In the genomic region with DNA sequence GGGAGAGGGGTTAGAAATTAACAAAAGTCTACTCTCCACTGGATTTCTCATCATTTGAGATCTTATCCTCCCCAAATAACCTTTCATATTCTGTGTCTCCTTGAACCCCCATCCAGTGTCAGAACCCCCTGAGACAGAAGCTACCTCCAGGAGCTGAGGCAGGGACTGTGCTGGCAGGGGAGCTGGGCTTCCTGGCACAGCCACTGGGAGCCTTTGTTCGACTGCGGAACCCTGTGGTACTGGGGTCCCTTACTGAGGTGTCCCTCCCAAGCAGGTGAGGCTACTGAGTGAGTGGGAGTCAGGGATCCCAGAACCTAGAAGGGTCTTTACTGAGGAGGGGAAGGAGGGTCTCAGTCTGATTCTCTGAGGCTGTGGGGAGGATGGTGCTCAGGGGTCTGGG, we compare ENCODE assay signal across 22 cellular contexts. TPM values are rescaled to one million over a fixed set of nuclear protein-coding genes. Genes with fewer than 3 reads are reported as not detected.
DNase-seq lines count a peak whose midpoint lies in the region; ATAC-seq and TF ChIP-seq lines count a peak whose summit lies in the region.
"Had no signal": no experiment of that assay in that cellular context is flagged by ENCODE, and none has a peak within 500 bp of the region (broad histone marks: within the 10 kb centered on the region; RNA-seq: fewer than 3 reads in every experiment).

No MANE protein-coding gene starts in this region.

- no peak overlapping the region for H4K8ac ChIP-seq in neuronal stem cell (ENCODE audit: low read depth, low read length)

- no peaks in the 10 kb centered on the region for H3K9me3 Mint-ChIP-seq in chondrocyte (ENCODE audit: low read depth)
- H3K9me3 Mint-ChIP-seq in natural killer cell treated with Interleukin-12 subunit alpha and Interleukin-12 subunit beta and Interleukin-15 and Interleukin-18, amount 100 ng/mL, for 72 hours, result no peaks in the 10 kb centered on the region
- H3K9me3 Mint-ChIP-seq: CD4-positive, alpha-beta T cell; H9 had no signal

- no peak overlapping the region for H2BK12ac ChIP-seq in neuronal stem cell (ENCODE audit: low read length)

- H3K18ac ChIP-seq in neuronal stem cell (ENCODE audit: low read length), result no peak overlapping the region

- no peak overlapping the region for H3K14ac ChIP-seq in neuronal stem cell (ENCODE audit: low read length)

- H2AK5ac ChIP-seq in neuronal stem cell (ENCODE audit: low read depth, low read length), result peak overlapping the region; percentile 2

- H2BK120ac ChIP-seq in neuronal stem cell (ENCODE audit: low read depth, low read length), result no peak overlapping the region

- no peaks in the 10 kb centered on the region for H3K9me3 ChIP-seq in neuronal stem cell (replicated peaks in 1 of 2; ENCODE audit: control insufficient read depth in 2 of 2, insufficient read depth in 1 of 2, low read depth in 1 of 2, low read length in 2 of 2)
- H3K9me3 ChIP-seq: BLaER1 had no signal

- no peak overlapping the region for H3K27ac Mint-ChIP-seq in chondrocyte (ENCODE audit: unreplicated experiment)
- no peak overlapping the region for H3K27ac Mint-ChIP-seq in natural killer cell treated with Interleukin-12 subunit alpha and Interleukin-12 subunit beta and Interleukin-15 and Interleukin-18, amount 100 ng/mL, for 72 hours
- H3K27ac Mint-ChIP-seq: B cell; CD4-positive, alpha-beta T cell; H9 had no signal

- DNase-seq in cardiac septum (ENCODE audit: low spot score), result peak; percentile 73
- DNase-seq in Right ventricle myocardium superior, result no peak
- DNase-seq in chondrocyte (ENCODE audit: low spot score), result peak; percentile 62
- DNase-seq in neuronal stem cell (ENCODE audit: low spot score), result no peak
- DNase-seq in natural killer cell treated with Interleukin-12 subunit alpha and Interleukin-12 subunit beta and Interleukin-15 and Interleukin-18, amount 100 ng/mL, for 72 hours (ENCODE audit: low spot score), result no peak
- DNase-seq in Kasumi-1 (lab: John Stamatoyannopoulos, UW), result no peak
- DNase-seq in amygdala (lab: John Stamatoyannopoulos, UW), result no peak
- no peak for DNase-seq in NCI-H2171 treated with DMSO at 0.1 percent for 48 hours (lab: John Stamatoyannopoulos, UW)
- DNase-seq: CD4-positive, alpha-beta T cell; COR-L47; DMS153; DND-41; GM23248; H9 had no signal

- intact Hi-C loops in cardiac septum (cut with DNase I) (no loop called here), Right ventricle myocardium superior (cut with DNase I) (no loop called here)

- H3K4me1 Mint-ChIP-seq in chondrocyte (ENCODE audit: low read depth), result peaks cover 14% of the 10 kb centered on the region
- peaks cover 14 to 15% of the 10 kb centered on the region in 2 donors for H3K4me1 Mint-ChIP-seq in natural killer cell treated with Interleukin-12 subunit alpha and Interleukin-12 subunit beta and Interleukin-15 and Interleukin-18, amount 100 ng/mL, for 72 hours (ENCODE audit: low read depth in 2 of 2)

- H3K79me1 ChIP-seq in neuronal stem cell (ENCODE audit: low read depth, low read length), result no peaks in the 10 kb centered on the region

- no peaks in the 10 kb centered on the region for H3K36me3 Mint-ChIP-seq in chondrocyte (ENCODE audit: low read depth)
- no peaks in the 10 kb centered on the region for H3K36me3 Mint-ChIP-seq in natural killer cell treated with Interleukin-12 subunit alpha and Interleukin-12 subunit beta and Interleukin-15 and Interleukin-18, amount 100 ng/mL, for 72 hours

- H3K27ac ChIP-seq in neuronal stem cell (replicated peaks; ENCODE audit: low read length), result no peak overlapping the region
- H3K27ac ChIP-seq: 22Rv1, BLaER1, C4-2B, GM23248 had no signal

- no peak overlapping the region for H2BK5ac ChIP-seq in neuronal stem cell (ENCODE audit: low read length)

- H3K27me3 Mint-ChIP-seq in chondrocyte (ENCODE audit: low read depth), result no peaks in the 10 kb centered on the region
- peaks cover 6 to 7% of the 10 kb centered on the region in 2 donors for H3K27me3 Mint-ChIP-seq in natural killer cell treated with Interleukin-12 subunit alpha and Interleukin-12 subunit beta and Interleukin-15 and Interleukin-18, amount 100 ng/mL, for 72 hours

- H3K4me3 ChIP-seq in neuronal stem cell (ENCODE audit: low read length in 2 of 2), result no peak overlapping the region
- H3K4me3 ChIP-seq: BLaER1, GM12878, GM23248 had no signal

- H3K36me3 ChIP-seq in neuronal stem cell (replicated peaks in 1 of 2; ENCODE audit: control insufficient read depth in 2 of 2, insufficient read depth in 2 of 2, low read length in 2 of 2), result no peaks in the 10 kb centered on the region
- H3K36me3 ChIP-seq: BLaER1 had no signal

- WGBS in neuronal stem cell (ENCODE audit: extremely low coverage in 2 of 2, insufficient read length in 2 of 2, insufficient replicate concordance in 1 of 2), 2 donors, result no CpG with 5 or more reads among the region's 2 CpGs

- H4K91ac ChIP-seq in neuronal stem cell (ENCODE audit: low read depth, low read length, poor library complexity), result no peak overlapping the region

- H3K4me3 Mint-ChIP-seq in chondrocyte (ENCODE audit: unreplicated experiment), result no peak overlapping the region
- no peak overlapping the region for H3K4me3 Mint-ChIP-seq in natural killer cell treated with Interleukin-12 subunit alpha and Interleukin-12 subunit beta and Interleukin-15 and Interleukin-18, amount 100 ng/mL, for 72 hours
- H3K4me3 Mint-ChIP-seq: B cell; CD4-positive, alpha-beta T cell had no signal

- ATAC-seq in Right ventricle myocardium superior (ENCODE audit: poor library complexity), result no peak
- no peak for ATAC-seq in natural killer cell treated with Interleukin-12 subunit alpha and Interleukin-12 subunit beta and Interleukin-15 and Interleukin-18, amount 100 ng/mL, for 72 hours
- ATAC-seq: GM12878, HCT116 had no signal

- H3K4ac ChIP-seq in neuronal stem cell (ENCODE audit: low read length), result no peak overlapping the region

- no peak for TF ChIP-seq CTCF in chondrocyte (IDR thresholded peaks at IDR 0.05)

- H3K23ac ChIP-seq in neuronal stem cell (ENCODE audit: low read depth, low read length, poor library complexity), result no peak overlapping the region

- H2AFZ ChIP-seq in neuronal stem cell (ENCODE audit: low read length), result no peak overlapping the region
- H2AFZ ChIP-seq: GM23248 had no signal

- peaks cover 0 to 8% (median 0%) of the 10 kb centered on the region in 3 experiments for H3K27me3 ChIP-seq in neuronal stem cell (ENCODE audit: control insufficient read depth in 3 of 3, insufficient read depth in 3 of 3, low read depth in 1 of 3, low read length in 3 of 3)
- H3K27me3 ChIP-seq: BLaER1 had no signal

- peaks cover 0 to 12% of the 10 kb centered on the region in 2 donors for H3K4me1 ChIP-seq in neuronal stem cell (ENCODE audit: control insufficient read depth in 2 of 2, insufficient read depth in 1 of 2, low read depth in 1 of 2, low read length in 2 of 2)

- no peak overlapping the region for H3K4me2 ChIP-seq in neuronal stem cell (ENCODE audit: insufficient read depth, low read length, poor library complexity, severe bottlenecking)
- H3K4me2 ChIP-seq: BLaER1 had no signal

- H3K9ac ChIP-seq in neuronal stem cell (ENCODE audit: low read depth, low read length, poor library complexity), result no peak overlapping the region
- H3K9ac ChIP-seq: BLaER1, GM23248 had no signal

- H2BK15ac ChIP-seq in neuronal stem cell (ENCODE audit: low read length), result no peak overlapping the region

RNA-seq across cellular contexts. Expression of a gene that starts 1.9 kb away (rescaled TPM):
- total RNA-seq in cardiac septum (0.19 TPM), Right ventricle myocardium superior (not detected), chondrocyte (not detected in 3 replicates)
- polyA plus RNA-seq in neuronal stem cell (2013, experiment 1 of 2), result 0.04 TPM
- 0.01 TPM for polyA plus RNA-seq in neuronal stem cell (2013, experiment 2 of 2)
- total RNA-seq in natural killer cell treated with Interleukin-12 subunit alpha and Interleukin-12 subunit beta and Interleukin-15 and Interleukin-18, amount 100 ng/mL, for 72 hours, result not detected
- total RNA-seq: B cell; CD4-positive, alpha-beta T cell; GM23248; H4 had no signal
- polyA plus RNA-seq: AG04450, GM23248 had no signal

RNA-seq across cellular contexts. Expression of a gene that starts 15.5 kb away (rescaled TPM):
- 73.9 TPM for total RNA-seq in cardiac septum
- total RNA-seq in Right ventricle myocardium superior, result 21.7 TPM
- 2.8 to 8.0 TPM (median 7.2 TPM) in 3 replicates for total RNA-seq in chondrocyte
- 6.6 TPM for polyA plus RNA-seq in neuronal stem cell (2013, experiment 1 of 2)
- polyA plus RNA-seq in neuronal stem cell (2013, experiment 2 of 2), result 6.7 TPM
- 10 to 100 TPM; 56.0 to 63.0 TPM for total RNA-seq in natural killer cell treated with Interleukin-12 subunit alpha and Interleukin-12 subunit beta and Interleukin-15 and Interleukin-18, amount 100 ng/mL, for 72 hours

RNA-seq across cellular contexts. Expression of a gene that starts 39.7 kb away (rescaled TPM):
- 73.0 TPM for total RNA-seq in cardiac septum
- 55.8 TPM for total RNA-seq in Right ventricle myocardium superior
- 61.4 to 79.8 TPM (median 67.7 TPM) in 3 replicates for total RNA-seq in chondrocyte
- polyA plus RNA-seq in neuronal stem cell (2013, experiment 1 of 2), result 63.3 TPM
- 63.6 TPM for polyA plus RNA-seq in neuronal stem cell (2013, experiment 2 of 2)
- total RNA-seq in natural killer cell treated with Interleukin-12 subunit alpha and Interleukin-12 subunit beta and Interleukin-15 and Interleukin-18, amount 100 ng/mL, for 72 hours, result 100 to 1,000 TPM; 136 to 156 TPM

RNA-seq across cellular contexts. Expression of a gene that starts 59.0 kb away (rescaled TPM):
- 71.7 TPM for total RNA-seq in cardiac septum
- 68.7 TPM for total RNA-seq in Right ventricle myocardium superior
- 44.5 to 50.5 TPM (median 49.0 TPM) in 3 replicates for total RNA-seq in chondrocyte
- polyA plus RNA-seq in neuronal stem cell (2013, experiment 1 of 2), result 315 TPM
- polyA plus RNA-seq in neuronal stem cell (2013, experiment 2 of 2), result 299 TPM
- 10 to 100 TPM; 49.8 to 62.2 TPM for total RNA-seq in natural killer cell treated with Interleukin-12 subunit alpha and Interleukin-12 subunit beta and Interleukin-15 and Interleukin-18, amount 100 ng/mL, for 72 hours

Comparison
In these comparisons a context has a peak if more than half of its experiments do, and no peak if none do; other contexts are left out.
1. DNase-seq: peak in cardiac septum (single experiment) and chondrocyte (single experiment); none in Right ventricle myocardium superior (single experiment), neuronal stem cell (single experiment), natural killer cell treated with Interleukin-12 subunit alpha and Interleukin-12 subunit beta and Interleukin-15 and Interleukin-18, amount 100 ng/mL, for 72 hours (single experiment), Kasumi-1 (0 of 2), amygdala (0 of 56) and NCI-H2171 treated with DMSO at 0.1 percent for 48 hours (single experiment).